23 cellular contexts compared by ENCODE assay signal in the genomic region with DNA sequence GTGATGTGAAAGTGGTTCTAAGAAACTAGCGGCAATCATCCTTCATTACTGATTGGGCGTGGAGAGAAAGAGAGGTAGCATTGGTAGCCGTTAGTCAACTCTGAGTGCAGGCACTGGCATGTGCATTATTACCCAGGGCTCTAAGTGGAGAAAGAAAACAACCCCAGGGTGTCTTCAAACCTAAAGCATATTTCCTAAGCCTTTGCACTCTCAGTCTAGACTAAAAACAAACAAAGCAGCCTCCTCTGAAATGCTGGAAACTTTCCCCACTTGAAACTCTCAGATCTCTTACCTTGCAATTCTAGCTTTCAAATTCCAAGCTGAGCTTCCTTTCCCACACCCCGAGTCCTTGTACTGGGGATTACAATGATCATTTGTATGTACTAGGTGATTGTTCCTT.
A peak's percentile ranks its signal among the peaks of the same experiment; 100 is the strongest.
DNase-seq lines count a peak whose midpoint lies in the region; FAIRE-seq and TF ChIP-seq lines count a peak whose summit lies in the region.
"Had no signal": no experiment of that assay in that cellular context is flagged by ENCODE, and none has a peak within 500 bp of the region (broad histone marks: within the 10 kb centered on the region; RNA-seq: fewer than 3 reads in every experiment).

No MANE protein-coding gene starts in this region.

- H3K4me1 Mint-ChIP-seq in astrocyte (ENCODE audit: low read depth, unreplicated experiment) (peaks cover 73% of the 10 kb centered on the region), progenitor cell of endocrine pancreas (ENCODE audit: low read depth) (peaks cover 29% of the 10 kb centered on the region)
- H3K4me1 Mint-ChIP-seq: immature natural killer cell, nephron had no signal

- H3K9me3 ChIP-seq in HUES48 (ENCODE audit: control insufficient read depth, insufficient read depth, low read length) = no peaks in the 10 kb centered on the region
- H3K9me3 ChIP-seq in astrocyte (ENCODE audit: insufficient read depth, low read depth, low read length) = no peaks in the 10 kb centered on the region
- no peaks in the 10 kb centered on the region for H3K9me3 ChIP-seq in hepatocyte (ENCODE audit: low read depth)
- H3K9me3 ChIP-seq in stomach = no peaks in the 10 kb centered on the region
- H3K9me3 ChIP-seq: adrenal gland, heart right ventricle, prostate gland had no signal

- H3K27me3 Mint-ChIP-seq in astrocyte (ENCODE audit: low read depth, unreplicated experiment) (no peaks in the 10 kb centered on the region), progenitor cell of endocrine pancreas (no peaks in the 10 kb centered on the region)

- 66% methylated on average over 4 of the region's 4 CpGs for WGBS in hepatocyte (ENCODE audit: low lambda C conversion rate, missing lambda C conversion rate)
- 71 to 83% (median 77%) methylated on average over 4 of the region's 4 CpGs for WGBS in stomach, 5 donors

- H3K79me2 ChIP-seq in astrocyte (ENCODE audit: insufficient read depth, low read length) = no peaks in the 10 kb centered on the region
- no peaks in the 10 kb centered on the region for H3K79me2 ChIP-seq in hepatocyte

- H3K9me3 Mint-ChIP-seq in astrocyte (ENCODE audit: unreplicated experiment) (no peaks in the 10 kb centered on the region), progenitor cell of endocrine pancreas (ENCODE audit: low read depth) (peaks cover 5% of the 10 kb centered on the region)
- H3K9me3 Mint-ChIP-seq: immature natural killer cell, nephron had no signal

- no peak for TF ChIP-seq CTCF in astrocyte (IDR thresholded peaks at IDR 0.05; ENCODE audit: insufficient read depth, low read depth, low read length)
- no peak for TF ChIP-seq CTCF in hepatocyte (IDR thresholded peaks at IDR 0.05; ENCODE audit: poor library complexity)
- no peak for TF ChIP-seq CTCF in progenitor cell of endocrine pancreas (IDR thresholded peaks at IDR 0.05; ENCODE audit: unreplicated experiment)
- no peak for TF ChIP-seq CTCF in stomach (IDR thresholded peaks at IDR 0.05)

- no peak for TF ChIP-seq EP300 in stomach (IDR thresholded peaks at IDR 0.05)

- no peak for TF ChIP-seq POLR2A in stomach (IDR thresholded peaks at IDR 0.05)

- peak overlapping the region; percentile 83 for H3K27ac Mint-ChIP-seq in astrocyte (ENCODE audit: unreplicated experiment)
- peak overlapping the region; percentile 1 for H3K27ac Mint-ChIP-seq in progenitor cell of endocrine pancreas
- H3K27ac Mint-ChIP-seq: activated CD4-positive, alpha-beta T cell treated with anti-CD3 and anti-CD28 coated beads, Interleukin-2, amount 10 ng/mL, durations not matched to agents 24 days and 14 days; immature natural killer cell; nephron had no signal

- H2AFZ ChIP-seq in astrocyte (ENCODE audit: low read depth, low read length) (no peak overlapping the region), hepatocyte (no peak overlapping the region)

- H3K27me3 ChIP-seq in HUES48 (ENCODE audit: control insufficient read depth, insufficient read depth, low read length) = no peaks in the 10 kb centered on the region
- H3K27me3 ChIP-seq in astrocyte (ENCODE audit: insufficient read depth, low read length) = no peaks in the 10 kb centered on the region
- H3K27me3 ChIP-seq in hepatocyte = no peaks in the 10 kb centered on the region
- no peaks in the 10 kb centered on the region for H3K27me3 ChIP-seq in stomach
- H3K27me3 ChIP-seq: adrenal gland, heart right ventricle had no signal

- H3K9ac ChIP-seq in HUES48 (ENCODE audit: low read depth, low read length) (no peak overlapping the region), astrocyte (ENCODE audit: low read length) (peak overlapping the region; percentile 70)

- H3K4me3 ChIP-seq in HUES48 (ENCODE audit: low read depth, low read length) (no peak overlapping the region), astrocyte (ENCODE audit: insufficient read depth, low read depth, low read length) (no peak overlapping the region), hepatocyte (no peak overlapping the region), stomach (no peak overlapping the region)
- H3K4me3 ChIP-seq: adrenal gland, heart right ventricle, prostate gland had no signal

- H3K36me3 ChIP-seq in HUES48 (ENCODE audit: control insufficient read depth, insufficient read depth, low read length) = no peaks in the 10 kb centered on the region
- H3K36me3 ChIP-seq in astrocyte (ENCODE audit: insufficient read depth, low read length) = no peaks in the 10 kb centered on the region
- no peaks in the 10 kb centered on the region for H3K36me3 ChIP-seq in hepatocyte (replicated peaks; ENCODE audit: insufficient read depth, low read depth)
- H3K36me3 ChIP-seq in stomach = no peaks in the 10 kb centered on the region
- H3K36me3 ChIP-seq: adrenal gland, heart right ventricle, prostate gland had no signal

- H3K4me1 ChIP-seq in HUES48 (ENCODE audit: control insufficient read depth, insufficient read depth, low read length) = peaks cover 28% of the 10 kb centered on the region
- peaks cover 54% of the 10 kb centered on the region for H3K4me1 ChIP-seq in astrocyte (ENCODE audit: insufficient read depth, low read length)
- peaks cover 4% of the 10 kb centered on the region for H3K4me1 ChIP-seq in hepatocyte (ENCODE audit: insufficient read depth)
- peaks cover 0 to 18% (median 11%) of the 10 kb centered on the region in 4 donors for H3K4me1 ChIP-seq in stomach
- H3K4me1 ChIP-seq: adrenal gland, prostate gland had no signal

- H4K20me1 ChIP-seq in astrocyte (ENCODE audit: insufficient read depth, low read length) = no peaks in the 10 kb centered on the region
- no peaks in the 10 kb centered on the region for H4K20me1 ChIP-seq in hepatocyte (ENCODE audit: insufficient read depth, poor library complexity, severe bottlenecking)

- H3K27ac ChIP-seq in HUES48 (ENCODE audit: low read depth, low read length) (peak overlapping the region; percentile 32), astrocyte (ENCODE audit: low read depth, low read length) (peak overlapping the region; percentile 92), hepatocyte (peak overlapping the region; percentile 49), stomach (no peak overlapping the region)
- H3K27ac ChIP-seq: adrenal gland, heart right ventricle, HL-60, prostate gland had no signal

- H3K4me2 ChIP-seq in astrocyte (ENCODE audit: low read length) (peak overlapping the region; percentile 26), hepatocyte (no peak overlapping the region)

- DNase-seq in astrocyte (ENCODE audit: low read depth) (peak; percentile 89), hepatocyte (ENCODE audit: low spot score) (no peak), progenitor cell of endocrine pancreas (ENCODE audit: low spot score, unreplicated experiment) (no peak), amniotic stem cell (lab: John Stamatoyannopoulos, UW) (no peak), stomach (no peak), T1000 (lab: John Stamatoyannopoulos, UW) (no peak)
- DNase-seq: activated CD4-positive, alpha-beta T cell treated with anti-CD3 and anti-CD28 coated beads, Interleukin-2, amount 10 ng/mL, durations not matched to agents 24 days and 14 days; activated effector memory CD4-positive, alpha-beta T cell treated with anti-CD3 and anti-CD28 coated beads, Interleukin-2, amount 50 U/mL, for 16 hours; adrenal gland; cerebellar nuclear complex; effector memory CD4-positive, alpha-beta T cell; heart right ventricle; immature natural killer cell; NCI-H1930; NCI-H446 treated with DMSO at 0.1 percent for 48 hours; NK-92 treated with Interleukin-12 subunit alpha and Interleukin-12 subunit beta, amount 100 ng/mL, for 24 hours; RPMI8226; substantia nigra; SW 1271 had no signal

- H3K4me3 Mint-ChIP-seq in astrocyte (ENCODE audit: unreplicated experiment) (peak overlapping the region; percentile 20), progenitor cell of endocrine pancreas (ENCODE audit: low read depth) (no peak overlapping the region)
- H3K4me3 Mint-ChIP-seq: activated CD4-positive, alpha-beta T cell treated with anti-CD3 and anti-CD28 coated beads, Interleukin-2, amount 10 ng/mL, durations not matched to agents 24 days and 14 days; immature natural killer cell; nephron had no signal

- intact Hi-C loops in stomach (cut with DNase I; ENCODE audit: low total_unique reads) = no loop called here

- no peaks in the 10 kb centered on the region for H3K36me3 Mint-ChIP-seq in astrocyte (ENCODE audit: low read depth, unreplicated experiment)
- no peaks in the 10 kb centered on the region for H3K36me3 Mint-ChIP-seq in progenitor cell of endocrine pancreas (ENCODE audit: insufficient read depth)
- H3K36me3 Mint-ChIP-seq: immature natural killer cell had no signal

- no peaks in the 10 kb centered on the region for H3K9me2 ChIP-seq in hepatocyte (replicated peaks; ENCODE audit: insufficient read depth)

- peak; percentile 54 for FAIRE-seq in astrocyte (lab: Jason Lieb, UNC)

Comparison
In these comparisons a context has a peak if more than half of its experiments do, and no peak if none do; other contexts are left out.
1. H3K27ac ChIP-seq: peak in HUES48 (single experiment), astrocyte (single experiment) and hepatocyte (single experiment); none in stomach (0 of 5).